16 cellular contexts compared by ENCODE assay signal in genomic region chr1:24475700-24476099, GRCh38.
"Had no signal": no experiment of that assay in that cellular context is flagged by ENCODE, and none has a peak within 500 bp of the region (broad histone marks: within the 10 kb centered on the region; RNA-seq: fewer than 3 reads in every experiment).

No MANE protein-coding gene starts in this region.

- H3K36me3 Mint-ChIP-seq: stimulated activated effector memory CD8-positive, alpha-beta T cell treated with anti-CD3 and anti-CD28 coated beads, Interleukin-12 subunit alpha, Interleukin-12 subunit beta, amount 100 ng/mL, for 72 hours; type B pancreatic cell had no signal

- H3K4me1 Mint-ChIP-seq: activated T-helper 17 cell treated with anti-CD3 and anti-CD28 coated beads, Interleukin-2, amount 50 U/mL, for 72 hours; nephron had no signal

- H3K4me3 ChIP-seq: lung, sigmoid colon, testis had no signal

- H3K36me3 ChIP-seq: sigmoid colon had no signal

- H3K27ac ChIP-seq: parathyroid adenoma, sigmoid colon, testis had no signal

- H3K9me3 Mint-ChIP-seq: activated T-helper 17 cell treated with anti-CD3 and anti-CD28 coated beads, Interleukin-2, amount 50 U/mL, for 72 hours; effector memory CD8-positive, alpha-beta T cell; nephron; stimulated activated effector memory CD8-positive, alpha-beta T cell treated with anti-CD3 and anti-CD28 coated beads, Interleukin-12 subunit alpha, Interleukin-12 subunit beta, amount 100 ng/mL, for 72 hours; type B pancreatic cell had no signal

- H3K9me3 ChIP-seq: sigmoid colon, testis had no signal

- H3K27me3 Mint-ChIP-seq: activated T-helper 17 cell treated with anti-CD3 and anti-CD28 coated beads, Interleukin-2, amount 50 U/mL, for 72 hours; effector memory CD8-positive, alpha-beta T cell; type B pancreatic cell had no signal

- H3K4me3 Mint-ChIP-seq: activated T-helper 17 cell treated with anti-CD3 and anti-CD28 coated beads, Interleukin-2, amount 50 U/mL, for 72 hours; effector memory CD8-positive, alpha-beta T cell; nephron; stimulated activated effector memory CD8-positive, alpha-beta T cell treated with anti-CD3 and anti-CD28 coated beads, Interleukin-12 subunit alpha, Interleukin-12 subunit beta, amount 100 ng/mL, for 72 hours; type B pancreatic cell had no signal

- ATAC-seq: activated T-helper 17 cell treated with anti-CD3 and anti-CD28 coated beads, Interleukin-2, amount 50 U/mL, for 72 hours; effector memory CD8-positive, alpha-beta T cell; left cardiac atrium; stimulated activated effector memory CD8-positive, alpha-beta T cell treated with anti-CD3 and anti-CD28 coated beads, Interleukin-12 subunit alpha, Interleukin-12 subunit beta, amount 100 ng/mL, for 72 hours had no signal

- H3K4me1 ChIP-seq: parathyroid adenoma, sigmoid colon, testis had no signal

- DNase-seq: activated CD4-positive, alpha-beta T cell treated with anti-CD3 and anti-CD28 coated beads, Interleukin-2, amount 50 U/mL, for 4 hours; activated CD4-positive, CD25-positive, alpha-beta regulatory T cell; activated naive CD4-positive, alpha-beta T cell; amygdala; effector memory CD8-positive, alpha-beta T cell; left cardiac atrium; sigmoid colon; stimulated activated CD4-positive, alpha-beta T cell treated with anti-CD3 and anti-CD28 coated beads, Interleukin-4, amount 100 ng/mL, for 24 hours; T-helper 9 cell; testis had no signal

- H3K27me3 ChIP-seq: sigmoid colon, testis had no signal

- H3K27ac Mint-ChIP-seq: activated T-helper 17 cell treated with anti-CD3 and anti-CD28 coated beads, Interleukin-2, amount 50 U/mL, for 72 hours; effector memory CD8-positive, alpha-beta T cell; nephron; stimulated activated effector memory CD8-positive, alpha-beta T cell treated with anti-CD3 and anti-CD28 coated beads, Interleukin-12 subunit alpha, Interleukin-12 subunit beta, amount 100 ng/mL, for 72 hours had no signal
